ENCODE assay signal across 9 cellular contexts in the genomic region with DNA sequence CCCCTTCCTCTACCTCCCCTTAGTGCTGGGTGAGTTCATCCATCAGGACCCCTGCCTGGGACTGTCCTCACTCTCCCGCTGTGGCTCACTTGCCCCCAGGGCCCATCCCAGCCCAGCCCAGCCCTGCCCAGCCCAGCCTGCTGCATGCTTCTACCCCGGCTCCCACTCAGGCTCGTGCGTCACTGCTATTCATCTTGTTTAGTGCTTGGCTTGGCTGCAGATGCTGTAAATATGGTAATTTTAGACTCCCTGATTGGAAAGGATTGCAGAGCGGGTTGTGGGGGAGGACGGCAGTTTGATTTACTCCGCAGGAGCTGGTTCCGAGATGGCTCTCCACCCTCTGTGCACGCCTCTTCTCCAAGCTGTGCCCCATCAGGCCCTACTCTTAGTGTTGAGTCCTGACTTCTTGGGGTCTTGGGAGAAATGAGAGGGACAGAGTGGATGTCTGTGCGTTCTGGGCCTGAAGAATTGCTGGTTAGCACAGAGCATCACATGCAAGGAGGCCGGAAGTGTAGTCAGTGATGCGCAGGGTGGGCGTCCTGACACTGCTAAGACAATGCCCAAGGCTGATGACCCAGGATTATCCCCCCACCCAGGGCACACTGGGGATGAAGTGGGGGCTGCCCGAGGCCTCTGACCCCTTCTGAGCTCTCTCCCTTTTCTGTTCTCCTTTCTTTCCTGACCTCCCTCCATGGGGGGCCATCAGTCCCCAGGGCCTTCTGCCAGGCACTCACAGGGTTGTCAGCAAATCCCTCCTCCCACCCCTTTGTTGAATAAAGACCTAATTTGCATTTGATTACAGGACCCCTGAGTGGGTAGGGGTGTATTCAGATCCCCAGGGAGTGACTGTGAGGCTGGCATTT.
DNase-seq lines count a peak whose midpoint lies in the region; ATAC-seq and TF ChIP-seq lines count a peak whose summit lies in the region.
"Had no signal": no experiment of that assay in that cellular context is flagged by ENCODE, and none has a peak within 500 bp of the region (broad histone marks: within the 10 kb centered on the region; RNA-seq: fewer than 3 reads in every experiment).

No MANE protein-coding gene starts in this region.

- no peaks in the 10 kb centered on the region for H3K9me3 ChIP-seq in skeletal muscle satellite cell (replicated peaks; ENCODE audit: low read length)

- H3K4me2 ChIP-seq in skeletal muscle satellite cell (ENCODE audit: low read length), result peak overlapping the region; percentile 72

- peak overlapping the region; percentile 97 for H3K9ac ChIP-seq in skeletal muscle satellite cell (ENCODE audit: low read depth, low read length)

- CTCF ChIA-PET in HEK293T (lab: Yijun Ruan, JAX), result interaction anchor here (0.6 to 1.0 kb wide), 4 partner anchors 9 to 490 kb away, joined by 3 to 6 read pairs (median 4); no protein-coding TSS in a partner anchor

- no peaks in the 10 kb centered on the region for H3K27me3 ChIP-seq in skeletal muscle satellite cell (ENCODE audit: control insufficient read depth, insufficient read depth, low read length)

- H3K27ac ChIP-seq in angular gyrus (ENCODE audit: low read depth, low read length), result peak overlapping the region; percentile 64
- H3K27ac ChIP-seq: HL-60 had no signal

- peak overlapping the region; percentile 32 for H3K4me3 ChIP-seq in skeletal muscle satellite cell (ENCODE audit: low read length)

- DNase-seq in HEK293T (ENCODE audit: extremely low spot score), result peak; percentile 82
- DNase-seq in hippocampal formation (lab: John Stamatoyannopoulos, UW), result peak; percentile 37 to 81
- no peak for DNase-seq in NCI-H1417 treated with DMSO at 0.1 percent for 48 hours (lab: John Stamatoyannopoulos, UW)
- no peak for DNase-seq in Kasumi-1 (lab: John Stamatoyannopoulos, UW)

- POLR2A ChIA-PET in HEK293T (lab: Yijun Ruan, JAX), result interaction anchor here (1.0 kb wide), 1 partner anchor 40 kb away, joined by 3 read pairs; no protein-coding TSS in a partner anchor

- no peaks in the 10 kb centered on the region for H3K36me3 ChIP-seq in skeletal muscle satellite cell (ENCODE audit: insufficient read depth, low read length)

- ATAC-seq in HG02885 (IDR thresholded peaks at IDR 0.05; ENCODE audit: poor library complexity, unreplicated experiment), result no peak
- no peak for ATAC-seq in GM21737 (IDR thresholded peaks at IDR 0.05; ENCODE audit: unreplicated experiment)

- H3K4me1 ChIP-seq in skeletal muscle satellite cell (ENCODE audit: control insufficient read depth, insufficient read depth, low read length), result peaks cover 92% of the 10 kb centered on the region

TF ChIP-seq in HEK293T, 16 proteins besides CTCF, POLR2A, EP300 and RAD21:
- 0 out of 2 replicates have a peak, but pooled peaks have one; percentile 27 for TF ChIP-seq FOXM1 (IDR thresholded peaks at IDR 0.05; ENCODE audit: borderline replicate concordance)
- peak; percentile 86 for TF ChIP-seq CTBP1 (IDR thresholded peaks at IDR 0.05; ENCODE audit: borderline replicate concordance)
- TF ChIP-seq ZNF384 (IDR thresholded peaks at IDR 0.05), result no peak
- TF ChIP-seq ARNT (IDR thresholded peaks at IDR 0.05), result peak; percentile 85
- no peak for TF ChIP-seq FOXA1 (IDR thresholded peaks at IDR 0.05)
- TF ChIP-seq SUZ12 (IDR thresholded peaks at IDR 0.05), result no peak
- no peak for TF ChIP-seq SP1 (IDR thresholded peaks at IDR 0.05)
- peak; percentile 63; the same call in 1 of the 2 replicates for TF ChIP-seq FOXK2 (IDR thresholded peaks at IDR 0.05)
- TF ChIP-seq, protein P1, sequence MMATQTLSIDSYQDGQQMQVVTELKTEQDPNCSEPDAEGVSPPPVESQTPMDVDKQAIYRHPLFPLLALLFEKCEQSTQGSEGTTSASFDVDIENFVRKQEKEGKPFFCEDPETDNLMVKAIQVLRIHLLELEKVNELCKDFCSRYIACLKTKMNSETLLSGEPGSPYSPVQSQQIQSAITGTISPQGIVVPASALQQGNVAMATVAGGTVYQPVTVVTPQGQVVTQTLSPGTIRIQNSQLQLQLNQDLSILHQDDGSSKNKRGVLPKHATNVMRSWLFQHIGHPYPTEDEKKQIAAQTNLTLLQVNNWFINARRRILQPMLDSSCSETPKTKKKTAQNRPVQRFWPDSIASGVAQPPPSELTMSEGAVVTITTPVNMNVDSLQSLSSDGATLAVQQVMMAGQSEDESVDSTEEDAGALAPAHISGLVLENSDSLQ (IDR thresholded peaks at IDR 0.05), result peak; percentile 96

Comparison
In these comparisons a context has a peak if more than half of its experiments do, and no peak if none do; other contexts are left out.
1. DNase-seq: peak in HEK293T (single experiment) and hippocampal formation (2 of 2); none in NCI-H1417 treated with DMSO at 0.1 percent for 48 hours (single experiment) and Kasumi-1 (0 of 2).